ENCODE assay signal across 8 cellular contexts in genomic region chr5:168219515-168220410, GRCh38.
DNase-seq lines count a peak whose midpoint lies in the region; ATAC-seq, FAIRE-seq and TF ChIP-seq lines count a peak whose summit lies in the region.

No MANE protein-coding gene starts in this region.

- H3K79me2 ChIP-seq in OCI-LY7 (ENCODE audit: insufficient read depth, low read depth, low read length): no peaks in the 10 kb centered on the region
- H3K79me2 ChIP-seq in astrocyte (ENCODE audit: insufficient read depth, low read length): no peaks in the 10 kb centered on the region

- no peaks in the 10 kb centered on the region for H3K36me3 ChIP-seq in OCI-LY7 (ENCODE audit: insufficient read depth, low read length)
- no peaks in the 10 kb centered on the region for H3K36me3 ChIP-seq in astrocyte (ENCODE audit: insufficient read depth, low read length)

- peak; percentile 80 for FAIRE-seq in astrocyte (lab: Jason Lieb, UNC)

- no peaks in the 10 kb centered on the region for H3K4me1 ChIP-seq in OCI-LY7 (ENCODE audit: insufficient read depth, low read length, poor library complexity, severe bottlenecking)
- H3K4me1 ChIP-seq in astrocyte (ENCODE audit: insufficient read depth, low read length): peaks cover 4% of the 10 kb centered on the region

- H3K4me3 ChIP-seq in OCI-LY7 (ENCODE audit: low read depth, low read length, poor library complexity, severe bottlenecking) (peak overlapping the region; percentile 36), astrocyte (ENCODE audit: insufficient read depth, low read depth, low read length) (no peak overlapping the region), retinal pigment epithelial cell (ENCODE audit: low read length) (peak overlapping the region; percentile 16)

- intact Hi-C loops in activated naive CD4-positive, alpha-beta T cell treated with anti-CD3 and anti-CD28 coated beads for 36 hours (cut with micrococcal nuclease): loop anchor here (1.0 kb wide), 2 partner anchors 105 to 496 kb away; no protein-coding TSS in a partner anchor
- intact Hi-C loops in OCI-LY7 (cut with micrococcal nuclease; ENCODE audit: unreplicated experiment): loop anchor here (1.0 kb wide), 1 partner anchor 496 kb away; no protein-coding TSS in a partner anchor

- no peak overlapping the region for H3K27ac Mint-ChIP-seq in activated naive CD4-positive, alpha-beta T cell treated with anti-CD3 and anti-CD28 coated beads for 36 hours
- no peak overlapping the region for H3K27ac Mint-ChIP-seq in astrocyte (ENCODE audit: unreplicated experiment)

- H3K9me3 ChIP-seq in OCI-LY7 (ENCODE audit: low read length): no peaks in the 10 kb centered on the region
- no peaks in the 10 kb centered on the region for H3K9me3 ChIP-seq in astrocyte (ENCODE audit: insufficient read depth, low read depth, low read length)

- ATAC-seq in GM21717 (IDR thresholded peaks at IDR 0.05; ENCODE audit: unreplicated experiment): peak; percentile 92

- no peaks in the 10 kb centered on the region for H3K36me3 Mint-ChIP-seq in activated naive CD4-positive, alpha-beta T cell treated with anti-CD3 and anti-CD28 coated beads for 36 hours (ENCODE audit: low read depth)
- peaks cover 12% of the 10 kb centered on the region for H3K36me3 Mint-ChIP-seq in astrocyte (ENCODE audit: low read depth, unreplicated experiment)

- POLR2A ChIA-PET in OCI-LY7 (lab: Charles Lee): interaction anchor here (0.6 to 0.8 kb wide), 5 partner anchors 12 to 1164 kb away, joined by 3 to 7 read pairs (median 4); no protein-coding TSS in a partner anchor

- H4K20me1 ChIP-seq in OCI-LY7 (ENCODE audit: insufficient read depth, low read length): no peaks in the 10 kb centered on the region
- no peaks in the 10 kb centered on the region for H4K20me1 ChIP-seq in astrocyte (ENCODE audit: insufficient read depth, low read length)

- no TSS peak for BruUV-seq in OCI-LY7 (replicated peaks; lab: Mats Ljungman, UMichigan)

- H3K4me3 Mint-ChIP-seq in activated naive CD4-positive, alpha-beta T cell treated with anti-CD3 and anti-CD28 coated beads for 36 hours: no peak overlapping the region
- no peak overlapping the region for H3K4me3 Mint-ChIP-seq in astrocyte (ENCODE audit: unreplicated experiment)

- no peaks in the 10 kb centered on the region for H3K9me3 Mint-ChIP-seq in activated naive CD4-positive, alpha-beta T cell treated with anti-CD3 and anti-CD28 coated beads for 36 hours
- no peaks in the 10 kb centered on the region for H3K9me3 Mint-ChIP-seq in astrocyte (ENCODE audit: unreplicated experiment)

- TF ChIP-seq CTCF in OCI-LY7 (conservative IDR thresholded peaks at IDR 0.05; ENCODE audit: low read length) (peak; percentile 82), astrocyte (IDR thresholded peaks at IDR 0.05; ENCODE audit: insufficient read depth, low read depth, low read length) (peak; percentile 98), retinal pigment epithelial cell (conservative IDR thresholded peaks at IDR 0.05; ENCODE audit: low read depth, low read length) (peak; percentile 93)

- peaks cover 3% of the 10 kb centered on the region for H3K4me1 Mint-ChIP-seq in activated naive CD4-positive, alpha-beta T cell treated with anti-CD3 and anti-CD28 coated beads for 36 hours (ENCODE audit: low read depth)
- peaks cover 5% of the 10 kb centered on the region for H3K4me1 Mint-ChIP-seq in astrocyte (ENCODE audit: low read depth, unreplicated experiment)

- CTCF ChIA-PET in activated naive CD4-positive, alpha-beta T cell treated with anti-CD3 and anti-CD28 coated beads for 36 hours (lab: Charles Lee): interaction anchor here (0.6 to 3.4 kb wide), 28 partner anchors 8 to 1838 kb away, joined by 3 to 27 read pairs (median 4); no protein-coding TSS in a partner anchor
- CTCF ChIA-PET in OCI-LY7 (lab: Charles Lee; ENCODE audit: unreplicated experiment): interaction anchor here (0.6 to 1.3 kb wide), 4 partner anchors 27 to 497 kb away, joined by 4 to 6 read pairs (median 4); no protein-coding TSS in a partner anchor

- H3K27ac ChIP-seq in OCI-LY7 (ENCODE audit: low read depth, low read length, poor library complexity, severe bottlenecking): no peak overlapping the region
- H3K27ac ChIP-seq in astrocyte (ENCODE audit: low read depth, low read length): no peak overlapping the region

- H3K27me3 ChIP-seq in astrocyte (ENCODE audit: insufficient read depth, low read length): peaks cover 4% of the 10 kb centered on the region

- peak; percentile 61 for DNase-seq in activated naive CD4-positive, alpha-beta T cell treated with anti-CD3 and anti-CD28 coated beads for 36 hours
- DNase-seq in activated naive CD4-positive, alpha-beta T cell (lab: John Stamatoyannopoulos, UW): no peak
- peak in 51 of 76 experiments; percentile 1 to 69 (median 33) for DNase-seq in HUDEP-2 (lab: John Stamatoyannopoulos, UW; ENCODE audit: unreplicated experiment in 76 of 76)
- DNase-seq in OCI-LY7 (ENCODE audit: low spot score): peak; percentile 65
- peak; percentile 56 for DNase-seq in astrocyte (ENCODE audit: low read depth)
- DNase-seq in hepatic stellate cell (ENCODE audit: low spot score): peak; percentile 61
- peak; percentile 21 for DNase-seq in retinal pigment epithelial cell (ENCODE audit: low read depth)

- H2AFZ ChIP-seq in OCI-LY7 (ENCODE audit: low read length) (peak overlapping the region; percentile 95), astrocyte (ENCODE audit: low read depth, low read length) (peak overlapping the region; percentile 30)

- H3K4me2 ChIP-seq in OCI-LY7 (ENCODE audit: low read length): peak overlapping the region; percentile 49
- H3K4me2 ChIP-seq in astrocyte (ENCODE audit: low read length): peak overlapping the region; percentile 61

- H3K9me2 ChIP-seq in OCI-LY7 (ENCODE audit: insufficient read depth, low read length): no peaks in the 10 kb centered on the region

- no peaks in the 10 kb centered on the region for H3K27me3 Mint-ChIP-seq in activated naive CD4-positive, alpha-beta T cell treated with anti-CD3 and anti-CD28 coated beads for 36 hours (ENCODE audit: low read depth)
- H3K27me3 Mint-ChIP-seq in astrocyte (ENCODE audit: low read depth, unreplicated experiment): no peaks in the 10 kb centered on the region

- H3K9ac ChIP-seq in astrocyte (ENCODE audit: low read length): no peak overlapping the region

Comparison
In these comparisons a context has a peak if more than half of its experiments do, and no peak if none do; other contexts are left out.
1. DNase-seq: peak in activated naive CD4-positive, alpha-beta T cell treated with anti-CD3 and anti-CD28 coated beads for 36 hours (single experiment), HUDEP-2 (51 of 76), OCI-LY7 (single experiment), astrocyte (single experiment), hepatic stellate cell (single experiment) and retinal pigment epithelial cell (single experiment); none in activated naive CD4-positive, alpha-beta T cell (0 of 4).
2. Peak in every context shown above with its lines, with median percentiles within 50 percentile points of each other: CTCF ChIP-seq.